19 cellular contexts compared by ENCODE assay signal in the genomic region with DNA sequence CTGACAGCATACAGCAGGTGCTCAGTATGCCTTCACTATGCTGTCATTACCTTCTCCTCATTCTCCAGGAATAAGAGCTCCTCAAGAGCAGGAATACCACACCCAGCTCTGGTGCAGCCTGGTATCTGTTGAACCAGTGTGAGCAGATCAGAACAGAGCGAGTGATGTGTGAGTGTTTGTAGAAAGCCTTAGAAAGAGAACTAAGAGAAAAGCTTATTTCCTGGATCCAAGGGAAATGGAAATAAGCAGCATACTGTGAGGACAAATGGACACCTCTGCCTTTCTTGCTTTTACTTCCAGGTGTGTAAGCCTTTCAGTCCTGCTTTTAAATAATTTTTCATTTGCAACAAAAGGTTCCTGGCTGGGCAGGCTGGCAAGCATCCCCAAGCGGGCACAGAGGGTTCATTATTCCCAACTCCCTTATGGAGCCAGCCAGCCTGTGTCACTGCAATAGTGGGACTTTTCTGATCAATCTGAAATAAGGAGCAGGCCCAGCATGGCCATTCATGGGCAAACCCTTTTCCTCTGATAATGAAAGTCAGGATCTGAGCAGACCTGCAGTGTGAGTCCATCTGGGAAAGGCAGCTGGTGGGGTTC.
"Had no signal": no experiment of that assay in that cellular context is flagged by ENCODE, and none has a peak within 500 bp of the region (broad histone marks: within the 10 kb centered on the region; RNA-seq: fewer than 3 reads in every experiment).

No MANE protein-coding gene starts in this region.

- H3K36me3 ChIP-seq: gastroesophageal sphincter, neutrophil, pancreas, tibial artery had no signal

- H3K4me1 Mint-ChIP-seq: activated naive CD4-positive, alpha-beta T cell treated with anti-CD3 and anti-CD28 coated beads, Interleukin-2, amount 10 ng/mL, durations not matched to agents 7 days and 5 days; immature natural killer cell; memory B cell had no signal

- ATAC-seq: activated T-cell treated with anti-CD3 and anti-CD28 coated beads, Interleukin-2, amount 50 U/mL, for 72 hours; gastroesophageal sphincter; left ventricle myocardium superior; right cardiac atrium; stimulated activated naive CD8-positive, alpha-beta T cell treated with anti-CD3 and anti-CD28 coated beads, Interleukin-15, Interleukin-2, amounts not matched to agents 100 U/mL and 50 U/mL, for 24 hours had no signal

- H3K27ac Mint-ChIP-seq: activated CD4-positive, alpha-beta memory T cell treated with anti-CD3 and anti-CD28 coated beads for 36 hours; activated naive CD4-positive, alpha-beta T cell treated with anti-CD3 and anti-CD28 coated beads, Interleukin-2, amount 10 ng/mL, durations not matched to agents 7 days and 5 days; activated T-cell treated with anti-CD3 and anti-CD28 coated beads, Interleukin-2, amount 50 U/mL, for 72 hours; dendritic cell treated with granulocyte-macrophage colony-stimulating factor and Interleukin-4, amounts not matched to agents 40 ng/mL and 50 ng/mL, for 4 days; immature natural killer cell; memory B cell; nephron had no signal

- H3K27me3 ChIP-seq: gastroesophageal sphincter, pancreas, tibial artery had no signal

- H3K4me1 ChIP-seq: pancreas had no signal

- H3K36me3 Mint-ChIP-seq: activated naive CD4-positive, alpha-beta T cell treated with anti-CD3 and anti-CD28 coated beads, Interleukin-2, amount 10 ng/mL, durations not matched to agents 7 days and 5 days; memory B cell had no signal

- H3K27ac ChIP-seq: gastroesophageal sphincter, neutrophil, pancreas, tibial artery had no signal

- DNase-seq: activated CD4-positive, alpha-beta memory T cell treated with anti-CD3 and anti-CD28 coated beads for 36 hours; activated CD4-positive, alpha-beta T cell treated with anti-CD3 and anti-CD28 coated beads for 48 hours; activated effector memory CD4-positive, alpha-beta T cell treated with Interleukin-2 at 50 U/mL for 16 hours; activated naive CD4-positive, alpha-beta T cell treated with anti-CD3 and anti-CD28 coated beads, Interleukin-2, amount 10 ng/mL, durations not matched to agents 7 days and 5 days; activated T-cell treated with anti-CD3 and anti-CD28 coated beads, Interleukin-2, amount 50 U/mL, for 72 hours; effector CD8-positive, alpha-beta T cell; immature natural killer cell; kidney glomerular epithelial cell; left ventricle myocardium superior; right cardiac atrium; stimulated activated CD4-positive, alpha-beta T cell treated with anti-CD3 and anti-CD28 coated beads, Interleukin-4, amount 100 ng/mL, for 4 hours; stimulated activated naive CD8-positive, alpha-beta T cell treated with anti-CD3 and anti-CD28 coated beads, Interleukin-15, Interleukin-2, amounts not matched to agents 100 U/mL and 50 U/mL, for 24 hours; tibial artery had no signal

- H3K4me3 ChIP-seq: gastroesophageal sphincter, pancreas, tibial artery had no signal

- H3K4me3 Mint-ChIP-seq: activated CD4-positive, alpha-beta memory T cell treated with anti-CD3 and anti-CD28 coated beads for 36 hours; activated naive CD4-positive, alpha-beta T cell treated with anti-CD3 and anti-CD28 coated beads, Interleukin-2, amount 10 ng/mL, durations not matched to agents 7 days and 5 days; activated T-cell treated with anti-CD3 and anti-CD28 coated beads, Interleukin-2, amount 50 U/mL, for 72 hours; dendritic cell treated with granulocyte-macrophage colony-stimulating factor and Interleukin-4, amounts not matched to agents 40 ng/mL and 50 ng/mL, for 4 days; immature natural killer cell; memory B cell; nephron had no signal

- H3K9me3 ChIP-seq: neutrophil, pancreas, tibial artery had no signal
